Comparison of ENCODE assay signal across 1 cellular context in the genomic region with DNA sequence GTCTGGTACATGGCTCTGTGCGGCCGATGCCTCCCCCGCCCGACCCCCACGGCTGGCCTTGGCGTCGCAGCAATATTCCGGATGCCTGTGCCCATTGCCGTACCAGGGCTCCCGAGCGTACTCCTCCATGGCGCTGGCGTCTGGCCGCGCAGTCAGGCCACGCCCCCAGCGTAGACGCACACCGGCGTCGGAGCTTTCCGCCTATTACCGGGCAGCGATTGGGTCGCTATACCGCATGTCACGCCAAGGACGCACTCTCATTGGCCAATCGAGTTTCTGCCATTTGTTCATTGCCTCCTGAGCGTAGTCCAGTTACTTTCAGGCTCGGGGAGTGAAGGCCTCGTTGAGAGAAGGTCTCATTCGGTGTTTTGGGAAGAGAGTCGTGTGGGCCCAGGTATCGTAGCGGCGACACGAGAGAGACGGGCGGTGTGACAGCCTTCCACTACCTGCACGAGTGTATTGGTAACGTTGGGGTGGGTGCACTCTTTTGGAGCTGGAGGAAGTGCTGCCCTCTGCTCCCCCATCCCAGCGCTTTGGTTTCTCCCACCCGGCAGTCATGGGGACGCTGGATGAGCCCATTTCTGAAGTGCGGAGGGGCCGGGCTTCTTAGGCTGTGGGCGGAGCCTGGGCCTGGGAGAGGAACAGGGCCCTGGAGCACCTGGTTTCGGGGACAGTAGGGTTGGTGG.
A peak's percentile ranks its signal among the peaks of the same experiment; 100 is the strongest.
TF ChIP-seq lines count a peak whose summit lies in the region.

A gene with protein sequence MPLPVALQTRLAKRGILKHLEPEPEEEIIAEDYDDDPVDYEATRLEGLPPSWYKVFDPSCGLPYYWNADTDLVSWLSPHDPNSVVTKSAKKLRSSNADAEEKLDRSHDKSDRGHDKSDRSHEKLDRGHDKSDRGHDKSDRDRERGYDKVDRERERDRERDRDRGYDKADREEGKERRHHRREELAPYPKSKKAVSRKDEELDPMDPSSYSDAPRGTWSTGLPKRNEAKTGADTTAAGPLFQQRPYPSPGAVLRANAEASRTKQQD (plus strand): TSS at position 310 of the 686 bp plus-strand sequence. CDS start 580 bp downstream, outside the sequence.
Gene TIMM17B (minus strand): TSS at position 148 of the 686 bp plus-strand sequence. CDS start 19 bp downstream, at position 129.

TF ChIP-seq in HepG2, 621 proteins besides CTCF, POLR2A, EP300 and RAD21 (continued from another document and continues in another):
- peak; percentile 81 for TF ChIP-seq ZFY (CRISPR knock-in tag; IDR thresholded peaks at IDR 0.05)
- TF ChIP-seq REXO4 (CRISPR knock-in tag; IDR thresholded peaks at IDR 0.05; ENCODE audit: borderline replicate concordance) = no peak
- TF ChIP-seq, protein P1, sequence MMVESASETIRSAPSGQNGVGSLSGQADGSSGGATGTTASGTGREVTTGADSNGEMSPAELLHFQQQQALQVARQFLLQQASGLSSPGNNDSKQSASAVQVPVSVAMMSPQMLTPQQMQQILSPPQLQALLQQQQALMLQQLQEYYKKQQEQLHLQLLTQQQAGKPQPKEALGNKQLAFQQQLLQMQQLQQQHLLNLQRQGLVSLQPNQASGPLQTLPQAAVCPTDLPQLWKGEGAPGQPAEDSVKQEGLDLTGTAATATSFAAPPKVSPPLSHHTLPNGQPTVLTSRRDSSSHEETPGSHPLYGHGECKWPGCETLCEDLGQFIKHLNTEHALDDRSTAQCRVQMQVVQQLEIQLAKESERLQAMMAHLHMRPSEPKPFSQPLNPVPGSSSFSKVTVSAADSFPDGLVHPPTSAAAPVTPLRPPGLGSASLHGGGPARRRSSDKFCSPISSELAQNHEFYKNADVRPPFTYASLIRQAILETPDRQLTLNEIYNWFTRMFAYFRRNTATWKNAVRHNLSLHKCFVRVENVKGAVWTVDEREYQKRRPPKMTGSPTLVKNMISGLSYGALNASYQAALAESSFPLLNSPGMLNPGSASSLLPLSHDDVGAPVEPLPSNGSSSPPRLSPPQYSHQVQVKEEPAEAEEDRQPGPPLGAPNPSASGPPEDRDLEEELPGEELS (CRISPR knock-in tag; IDR thresholded peaks at IDR 0.05) = no peak; the same call in 1 of the 2 replicates
- peak; percentile 45 for TF ChIP-seq HIVEP1 (CRISPR knock-in tag; IDR thresholded peaks at IDR 0.05)
- TF ChIP-seq ZNF235 (CRISPR knock-in tag; IDR thresholded peaks at IDR 0.05; ENCODE audit: borderline replicate concordance) = no peak
- 0 out of 2 replicates have a peak, but pooled peaks have one; percentile 8 for TF ChIP-seq CSRNP1 (CRISPR knock-in tag; IDR thresholded peaks at IDR 0.05)
- peak; percentile 48; the same call in 1 of the 2 replicates for TF ChIP-seq NFKB2 (CRISPR knock-in tag; IDR thresholded peaks at IDR 0.05; ENCODE audit: borderline replicate concordance)
- TF ChIP-seq NFE2L1 (CRISPR knock-in tag; IDR thresholded peaks at IDR 0.05; ENCODE audit: borderline replicate concordance) = no peak
- peak; percentile 62 for TF ChIP-seq YEATS4 (CRISPR knock-in tag; IDR thresholded peaks at IDR 0.05; ENCODE audit: borderline replicate concordance)
- 0 out of 2 replicates have a peak, but pooled peaks have one; percentile 63 for TF ChIP-seq SNAPC2 (CRISPR knock-in tag; IDR thresholded peaks at IDR 0.05)
- TF ChIP-seq CREB1 (IDR thresholded peaks at IDR 0.05) = peak; percentile 80
- TF ChIP-seq CREB1 (CRISPR knock-in tag; IDR thresholded peaks at IDR 0.05) = peak; percentile 88
- no peak for TF ChIP-seq ZNF350 (CRISPR knock-in tag; IDR thresholded peaks at IDR 0.05; ENCODE audit: borderline replicate concordance, low read depth)
- 0 out of 2 replicates have a peak, but pooled peaks have one; percentile 47 for TF ChIP-seq ZNF317 (CRISPR knock-in tag; IDR thresholded peaks at IDR 0.05)
- TF ChIP-seq, protein P2, sequence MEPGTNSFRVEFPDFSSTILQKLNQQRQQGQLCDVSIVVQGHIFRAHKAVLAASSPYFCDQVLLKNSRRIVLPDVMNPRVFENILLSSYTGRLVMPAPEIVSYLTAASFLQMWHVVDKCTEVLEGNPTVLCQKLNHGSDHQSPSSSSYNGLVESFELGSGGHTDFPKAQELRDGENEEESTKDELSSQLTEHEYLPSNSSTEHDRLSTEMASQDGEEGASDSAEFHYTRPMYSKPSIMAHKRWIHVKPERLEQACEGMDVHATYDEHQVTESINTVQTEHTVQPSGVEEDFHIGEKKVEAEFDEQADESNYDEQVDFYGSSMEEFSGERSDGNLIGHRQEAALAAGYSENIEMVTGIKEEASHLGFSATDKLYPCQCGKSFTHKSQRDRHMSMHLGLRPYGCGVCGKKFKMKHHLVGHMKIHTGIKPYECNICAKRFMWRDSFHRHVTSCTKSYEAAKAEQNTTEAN (CRISPR knock-in tag; conservative IDR thresholded peaks at IDR 0.05) = no peak
- no peak for TF ChIP-seq SP1 (IDR thresholded peaks at IDR 0.05)
- peak; percentile 82 for TF ChIP-seq SP1 (CRISPR knock-in tag; IDR thresholded peaks at IDR 0.05)
- TF ChIP-seq, protein P3, sequence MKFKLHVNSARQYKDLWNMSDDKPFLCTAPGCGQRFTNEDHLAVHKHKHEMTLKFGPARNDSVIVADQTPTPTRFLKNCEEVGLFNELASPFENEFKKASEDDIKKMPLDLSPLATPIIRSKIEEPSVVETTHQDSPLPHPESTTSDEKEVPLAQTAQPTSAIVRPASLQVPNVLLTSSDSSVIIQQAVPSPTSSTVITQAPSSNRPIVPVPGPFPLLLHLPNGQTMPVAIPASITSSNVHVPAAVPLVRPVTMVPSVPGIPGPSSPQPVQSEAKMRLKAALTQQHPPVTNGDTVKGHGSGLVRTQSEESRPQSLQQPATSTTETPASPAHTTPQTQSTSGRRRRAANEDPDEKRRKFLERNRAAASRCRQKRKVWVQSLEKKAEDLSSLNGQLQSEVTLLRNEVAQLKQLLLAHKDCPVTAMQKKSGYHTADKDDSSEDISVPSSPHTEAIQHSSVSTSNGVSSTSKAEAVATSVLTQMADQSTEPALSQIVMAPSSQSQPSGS (CRISPR knock-in tag; IDR thresholded peaks at IDR 0.05) = no peak
- no peak for TF ChIP-seq SMC3 (IDR thresholded peaks at IDR 0.05; ENCODE audit: low read length)
- no peak for TF ChIP-seq HDAC6 (IDR thresholded peaks at IDR 0.05; ENCODE audit: low read depth, low read length)
- TF ChIP-seq HOXA3 (CRISPR knock-in tag; IDR thresholded peaks at IDR 0.05) = peak; percentile 51
- TF ChIP-seq BHLHE40 (IDR thresholded peaks at IDR 0.05; ENCODE audit: low read length) = peak; percentile 89
- no peak for TF ChIP-seq LCORL (IDR thresholded peaks at IDR 0.05)
- 0 out of 2 replicates have a peak, but pooled peaks have one; percentile 20 for TF ChIP-seq LCORL (CRISPR knock-in tag; IDR thresholded peaks at IDR 0.05)
- TF ChIP-seq DMAP1 (CRISPR knock-in tag; IDR thresholded peaks at IDR 0.05) = peak; percentile 48; the same call in 1 of the 2 replicates
- TF ChIP-seq EED (CRISPR knock-in tag; IDR thresholded peaks at IDR 0.05) = no peak
- peak; percentile 36; the same call in 1 of the 2 replicates for TF ChIP-seq SALL1 (CRISPR knock-in tag; IDR thresholded peaks at IDR 0.05)
- TF ChIP-seq ZNF557 (CRISPR knock-in tag; IDR thresholded peaks at IDR 0.05) = no peak
- peak; percentile 52; the same call in 1 of the 2 replicates for TF ChIP-seq ZNF792 (CRISPR knock-in tag; IDR thresholded peaks at IDR 0.05)
- TF ChIP-seq ZNF687 (CRISPR knock-in tag; IDR thresholded peaks at IDR 0.05) = peak; percentile 79
- TF ChIP-seq ELF3 (CRISPR knock-in tag; IDR thresholded peaks at IDR 0.05) = no peak
- TF ChIP-seq EHMT2 (IDR thresholded peaks at IDR 0.05; ENCODE audit: borderline replicate concordance, low read depth, low read length) = no peak
- TF ChIP-seq, protein P4, sequence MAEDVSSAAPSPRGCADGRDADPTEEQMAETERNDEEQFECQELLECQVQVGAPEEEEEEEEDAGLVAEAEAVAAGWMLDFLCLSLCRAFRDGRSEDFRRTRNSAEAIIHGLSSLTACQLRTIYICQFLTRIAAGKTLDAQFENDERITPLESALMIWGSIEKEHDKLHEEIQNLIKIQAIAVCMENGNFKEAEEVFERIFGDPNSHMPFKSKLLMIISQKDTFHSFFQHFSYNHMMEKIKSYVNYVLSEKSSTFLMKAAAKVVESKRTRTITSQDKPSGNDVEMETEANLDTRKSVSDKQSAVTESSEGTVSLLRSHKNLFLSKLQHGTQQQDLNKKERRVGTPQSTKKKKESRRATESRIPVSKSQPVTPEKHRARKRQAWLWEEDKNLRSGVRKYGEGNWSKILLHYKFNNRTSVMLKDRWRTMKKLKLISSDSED (CRISPR knock-in tag; IDR thresholded peaks at IDR 0.05) = no peak
- 0 out of 2 replicates have a peak, but pooled peaks have one; percentile 36 for TF ChIP-seq ZNF329 (CRISPR knock-in tag; IDR thresholded peaks at IDR 0.05; ENCODE audit: low read depth)
- TF ChIP-seq E2F5 (CRISPR knock-in tag; conservative IDR thresholded peaks at IDR 0.05) = no peak
- TF ChIP-seq NFYC (CRISPR knock-in tag; IDR thresholded peaks at IDR 0.05) = peak; percentile 89
- no peak for TF ChIP-seq ZNF737 (CRISPR knock-in tag; IDR thresholded peaks at IDR 0.05; ENCODE audit: borderline replicate concordance)
- peak; percentile 93 for TF ChIP-seq HNRNPLL (IDR thresholded peaks at IDR 0.05; ENCODE audit: low read depth, low read length, poor library complexity, severe bottlenecking)
- peak; percentile 81 for TF ChIP-seq ATF1 (CRISPR knock-in tag; IDR thresholded peaks at IDR 0.05)
- no peak for TF ChIP-seq THAP7 (CRISPR knock-in tag; IDR thresholded peaks at IDR 0.05)
- TF ChIP-seq, protein P5, sequence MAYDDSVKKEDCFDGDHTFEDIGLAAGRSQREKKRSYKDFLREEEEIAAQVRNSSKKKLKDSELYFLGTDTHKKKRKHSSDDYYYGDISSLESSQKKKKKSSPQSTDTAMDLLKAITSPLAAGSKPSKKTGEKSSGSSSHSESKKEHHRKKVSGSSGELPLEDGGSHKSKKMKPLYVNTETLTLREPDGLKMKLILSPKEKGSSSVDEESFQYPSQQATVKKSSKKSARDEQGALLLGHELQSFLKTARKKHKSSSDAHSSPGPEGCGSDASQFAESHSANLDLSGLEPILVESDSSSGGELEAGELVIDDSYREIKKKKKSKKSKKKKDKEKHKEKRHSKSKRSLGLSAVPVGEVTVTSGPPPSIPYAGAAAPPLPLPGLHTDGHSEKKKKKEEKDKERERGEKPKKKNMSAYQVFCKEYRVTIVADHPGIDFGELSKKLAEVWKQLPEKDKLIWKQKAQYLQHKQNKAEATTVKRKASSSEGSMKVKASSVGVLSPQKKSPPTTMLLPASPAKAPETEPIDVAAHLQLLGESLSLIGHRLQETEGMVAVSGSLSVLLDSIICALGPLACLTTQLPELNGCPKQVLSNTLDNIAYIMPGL (CRISPR knock-in tag; IDR thresholded peaks at IDR 0.05; ENCODE audit: borderline replicate concordance in 1 of 2, low read depth in 1 of 2) = peak in 1 of 2 experiments; percentile 38; a peak in 1 of 4 replicates
- no peak for TF ChIP-seq GFI1 (CRISPR knock-in tag; IDR thresholded peaks at IDR 0.05; ENCODE audit: borderline replicate concordance)
- 0 out of 2 replicates have a peak, but pooled peaks have one; percentile 48 for TF ChIP-seq MTERF4 (CRISPR knock-in tag; IDR thresholded peaks at IDR 0.05)
